Comparison of ENCODE assay signal across 1 cellular context in genomic region chr15:76460871-76461270, GRCh38.
TF ChIP-seq lines count a peak whose summit lies in the region.

No MANE protein-coding gene starts in this region.

TF ChIP-seq in IMR-90, 13 proteins besides CTCF, POLR2A, EP300 and RAD21 (continued from another document):
- TF ChIP-seq USF2 (IDR thresholded peaks at IDR 0.05; ENCODE audit: low read depth, low read length) (no peak), MXI1 (IDR thresholded peaks at IDR 0.05; ENCODE audit: borderline replicate concordance, low read depth, low read length) (no peak), RFX5 (IDR thresholded peaks at IDR 0.05; ENCODE audit: low read depth, low read length) (no peak), MAZ (IDR thresholded peaks at IDR 0.05; ENCODE audit: borderline replicate concordance, low read depth, low read length) (no peak), RCOR1 (IDR thresholded peaks at IDR 0.05; ENCODE audit: insufficient replicate concordance, low read length) (no peak), NFE2L2 (IDR thresholded peaks at IDR 0.05; ENCODE audit: low read depth, low read length) (no peak), CEBPB (IDR thresholded peaks at IDR 0.05; ENCODE audit: low read depth, low read length) (no peak), BHLHE40 (IDR thresholded peaks at IDR 0.05; ENCODE audit: low read depth, low read length) (no peak), CHD1 (IDR thresholded peaks at IDR 0.05; ENCODE audit: low read depth, low read length) (no peak), FOS (IDR thresholded peaks at IDR 0.05; ENCODE audit: low read depth, low read length) (no peak)
